ENCODE assay signal across 1 cellular context in the genomic region with DNA sequence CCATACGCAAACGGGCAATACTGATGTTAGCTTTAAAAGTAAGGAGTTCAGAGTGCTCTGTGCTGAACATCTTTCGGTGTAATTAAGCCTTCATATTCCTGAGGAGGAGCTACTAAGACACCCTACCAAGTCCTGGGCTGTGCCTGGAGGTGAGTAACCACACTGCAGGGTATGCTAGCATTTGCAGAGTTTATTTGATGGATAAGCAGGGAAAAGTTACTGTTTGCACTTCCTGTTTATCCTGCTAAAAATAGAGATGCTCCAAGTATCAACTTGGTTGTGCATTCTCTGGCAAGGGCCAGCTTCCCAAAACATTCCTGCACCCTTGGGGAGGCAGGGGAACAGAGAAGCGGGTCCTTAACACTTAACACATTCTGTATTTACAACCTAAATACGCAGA.
TF ChIP-seq lines count a peak whose summit lies in the region.

No MANE protein-coding gene starts in this region.

TF ChIP-seq in GM23338, 12 proteins besides CTCF, POLR2A, EP300 and RAD21 (continued from another document):
- TF ChIP-seq, protein P1, sequence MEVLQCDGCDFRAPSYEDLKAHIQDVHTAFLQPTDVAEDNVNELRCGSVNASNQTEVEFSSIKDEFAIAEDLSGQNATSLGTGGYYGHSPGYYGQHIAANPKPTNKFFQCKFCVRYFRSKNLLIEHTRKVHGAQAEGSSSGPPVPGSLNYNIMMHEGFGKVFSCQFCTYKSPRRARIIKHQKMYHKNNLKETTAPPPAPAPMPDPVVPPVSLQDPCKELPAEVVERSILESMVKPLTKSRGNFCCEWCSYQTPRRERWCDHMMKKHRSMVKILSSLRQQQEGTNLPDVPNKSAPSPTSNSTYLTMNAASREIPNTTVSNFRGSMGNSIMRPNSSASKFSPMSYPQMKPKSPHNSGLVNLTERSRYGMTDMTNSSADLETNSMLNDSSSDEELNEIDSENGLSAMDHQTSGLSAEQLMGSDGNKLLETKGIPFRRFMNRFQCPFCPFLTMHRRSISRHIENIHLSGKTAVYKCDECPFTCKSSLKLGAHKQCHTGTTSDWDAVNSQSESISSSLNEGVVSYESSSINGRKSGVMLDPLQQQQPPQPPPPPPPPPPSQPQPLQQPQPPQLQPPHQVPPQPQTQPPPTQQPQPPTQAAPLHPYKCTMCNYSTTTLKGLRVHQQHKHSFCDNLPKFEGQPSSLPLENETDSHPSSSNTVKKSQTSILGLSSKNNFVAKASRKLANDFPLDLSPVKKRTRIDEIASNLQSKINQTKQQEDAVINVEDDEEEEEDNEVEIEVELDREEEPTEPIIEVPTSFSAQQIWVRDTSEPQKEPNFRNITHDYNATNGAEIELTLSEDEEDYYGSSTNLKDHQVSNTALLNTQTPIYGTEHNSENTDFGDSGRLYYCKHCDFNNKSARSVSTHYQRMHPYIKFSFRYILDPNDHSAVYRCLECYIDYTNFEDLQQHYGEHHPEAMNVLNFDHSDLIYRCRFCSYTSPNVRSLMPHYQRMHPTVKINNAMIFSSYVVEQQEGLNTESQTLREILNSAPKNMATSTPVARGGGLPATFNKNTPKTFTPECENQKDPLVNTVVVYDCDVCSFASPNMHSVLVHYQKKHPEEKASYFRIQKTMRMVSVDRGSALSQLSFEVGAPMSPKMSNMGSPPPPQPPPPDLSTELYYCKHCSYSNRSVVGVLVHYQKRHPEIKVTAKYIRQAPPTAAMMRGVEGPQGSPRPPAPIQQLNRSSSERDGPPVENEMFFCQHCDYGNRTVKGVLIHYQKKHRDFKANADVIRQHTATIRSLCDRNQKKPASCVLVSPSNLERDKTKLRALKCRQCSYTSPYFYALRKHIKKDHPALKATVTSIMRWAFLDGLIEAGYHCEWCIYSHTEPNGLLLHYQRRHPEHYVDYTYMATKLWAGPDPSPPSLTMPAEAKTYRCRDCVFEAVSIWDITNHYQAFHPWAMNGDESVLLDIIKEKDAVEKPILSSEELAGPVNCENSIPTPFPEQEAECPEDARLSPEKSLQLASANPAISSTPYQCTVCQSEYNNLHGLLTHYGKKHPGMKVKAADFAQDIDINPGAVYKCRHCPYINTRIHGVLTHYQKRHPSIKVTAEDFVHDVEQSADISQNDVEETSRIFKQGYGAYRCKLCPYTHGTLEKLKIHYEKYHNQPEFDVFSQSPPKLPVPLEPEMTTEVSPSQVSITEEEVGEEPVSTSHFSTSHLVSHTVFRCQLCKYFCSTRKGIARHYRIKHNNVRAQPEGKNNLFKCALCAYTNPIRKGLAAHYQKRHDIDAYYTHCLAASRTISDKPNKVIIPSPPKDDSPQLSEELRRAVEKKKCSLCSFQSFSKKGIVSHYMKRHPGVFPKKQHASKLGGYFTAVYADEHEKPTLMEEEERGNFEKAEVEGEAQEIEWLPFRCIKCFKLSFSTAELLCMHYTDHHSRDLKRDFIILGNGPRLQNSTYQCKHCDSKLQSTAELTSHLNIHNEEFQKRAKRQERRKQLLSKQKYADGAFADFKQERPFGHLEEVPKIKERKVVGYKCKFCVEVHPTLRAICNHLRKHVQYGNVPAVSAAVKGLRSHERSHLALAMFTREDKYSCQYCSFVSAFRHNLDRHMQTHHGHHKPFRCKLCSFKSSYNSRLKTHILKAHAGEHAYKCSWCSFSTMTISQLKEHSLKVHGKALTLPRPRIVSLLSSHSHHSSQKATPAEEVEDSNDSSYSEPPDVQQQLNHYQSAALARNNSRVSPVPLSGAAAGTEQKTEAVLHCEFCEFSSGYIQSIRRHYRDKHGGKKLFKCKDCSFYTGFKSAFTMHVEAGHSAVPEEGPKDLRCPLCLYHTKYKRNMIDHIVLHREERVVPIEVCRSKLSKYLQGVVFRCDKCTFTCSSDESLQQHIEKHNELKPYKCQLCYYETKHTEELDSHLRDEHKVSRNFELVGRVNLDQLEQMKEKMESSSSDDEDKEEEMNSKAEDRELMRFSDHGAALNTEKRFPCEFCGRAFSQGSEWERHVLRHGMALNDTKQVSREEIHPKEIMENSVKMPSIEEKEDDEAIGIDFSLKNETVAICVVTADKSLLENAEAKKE (CRISPR knock-in tag; IDR thresholded peaks at IDR 0.05): no peak
- TF ChIP-seq, protein P2, sequence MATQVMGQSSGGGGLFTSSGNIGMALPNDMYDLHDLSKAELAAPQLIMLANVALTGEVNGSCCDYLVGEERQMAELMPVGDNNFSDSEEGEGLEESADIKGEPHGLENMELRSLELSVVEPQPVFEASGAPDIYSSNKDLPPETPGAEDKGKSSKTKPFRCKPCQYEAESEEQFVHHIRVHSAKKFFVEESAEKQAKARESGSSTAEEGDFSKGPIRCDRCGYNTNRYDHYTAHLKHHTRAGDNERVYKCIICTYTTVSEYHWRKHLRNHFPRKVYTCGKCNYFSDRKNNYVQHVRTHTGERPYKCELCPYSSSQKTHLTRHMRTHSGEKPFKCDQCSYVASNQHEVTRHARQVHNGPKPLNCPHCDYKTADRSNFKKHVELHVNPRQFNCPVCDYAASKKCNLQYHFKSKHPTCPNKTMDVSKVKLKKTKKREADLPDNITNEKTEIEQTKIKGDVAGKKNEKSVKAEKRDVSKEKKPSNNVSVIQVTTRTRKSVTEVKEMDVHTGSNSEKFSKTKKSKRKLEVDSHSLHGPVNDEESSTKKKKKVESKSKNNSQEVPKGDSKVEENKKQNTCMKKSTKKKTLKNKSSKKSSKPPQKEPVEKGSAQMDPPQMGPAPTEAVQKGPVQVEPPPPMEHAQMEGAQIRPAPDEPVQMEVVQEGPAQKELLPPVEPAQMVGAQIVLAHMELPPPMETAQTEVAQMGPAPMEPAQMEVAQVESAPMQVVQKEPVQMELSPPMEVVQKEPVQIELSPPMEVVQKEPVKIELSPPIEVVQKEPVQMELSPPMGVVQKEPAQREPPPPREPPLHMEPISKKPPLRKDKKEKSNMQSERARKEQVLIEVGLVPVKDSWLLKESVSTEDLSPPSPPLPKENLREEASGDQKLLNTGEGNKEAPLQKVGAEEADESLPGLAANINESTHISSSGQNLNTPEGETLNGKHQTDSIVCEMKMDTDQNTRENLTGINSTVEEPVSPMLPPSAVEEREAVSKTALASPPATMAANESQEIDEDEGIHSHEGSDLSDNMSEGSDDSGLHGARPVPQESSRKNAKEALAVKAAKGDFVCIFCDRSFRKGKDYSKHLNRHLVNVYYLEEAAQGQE (IDR thresholded peaks at IDR 0.05; ENCODE audit: unreplicated experiment): no peak
